8 cellular contexts compared by ENCODE assay signal in the genomic region with DNA sequence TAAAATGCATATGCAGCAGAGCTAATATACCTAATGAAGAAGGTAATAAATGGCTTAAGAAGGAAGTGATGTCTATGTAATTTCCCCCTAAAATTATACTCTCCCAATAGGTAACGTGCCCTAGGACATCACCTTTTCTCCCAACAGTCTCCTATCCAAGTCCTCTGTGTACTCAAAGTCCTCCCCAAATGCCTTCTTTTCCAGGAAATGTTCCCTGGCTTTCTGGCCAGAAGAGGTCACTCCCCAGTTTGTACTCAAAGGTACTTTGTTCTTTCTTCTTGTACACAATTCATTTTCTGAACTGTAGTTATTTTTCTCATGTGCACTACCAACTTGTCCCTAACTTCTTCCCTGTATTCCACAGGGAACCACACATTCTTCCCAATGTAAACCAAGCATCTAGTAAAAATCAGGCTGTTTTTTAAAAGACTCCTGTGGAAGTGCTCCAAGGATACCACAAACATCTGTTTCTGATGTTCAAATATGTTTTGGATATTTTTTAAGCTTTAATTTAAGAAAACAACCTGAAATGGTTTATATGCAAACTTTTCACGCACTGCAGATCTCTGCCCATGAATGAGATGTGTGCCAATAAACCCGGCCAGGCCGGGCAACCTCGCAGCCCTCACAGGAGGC.
DNase-seq lines count a peak whose midpoint lies in the region; ATAC-seq and TF ChIP-seq lines count a peak whose summit lies in the region.

No MANE protein-coding gene starts in this region.

- H3K36me3 Mint-ChIP-seq in nephron progenitor cell (ENCODE audit: low read depth): no peaks in the 10 kb centered on the region

- H3K27ac ChIP-seq in cardiac muscle cell (no peak overlapping the region), cingulate gyrus (ENCODE audit: low read depth, low read length) (peak overlapping the region; percentile 95), muscle layer of colon (ENCODE audit: low read depth, low read length) (peak overlapping the region; percentile 60)

- no peak overlapping the region for H3K9ac ChIP-seq in muscle layer of colon (ENCODE audit: low read length)

- intact Hi-C loops in Right ventricle myocardium inferior (cut with DNase I): no loop called here

- H3K4me3 Mint-ChIP-seq in nephron progenitor cell: no peak overlapping the region

- H3K4me1 ChIP-seq in cardiac muscle cell (ENCODE audit: low read depth): no peaks in the 10 kb centered on the region
- H3K4me1 ChIP-seq in muscle layer of colon (ENCODE audit: insufficient read depth, low read length): peaks cover 65% of the 10 kb centered on the region

- H3K27ac Mint-ChIP-seq in nephron progenitor cell: no peak overlapping the region

- ATAC-seq in Right ventricle myocardium inferior (no peak), HG02981 (IDR thresholded peaks at IDR 0.05; ENCODE audit: unreplicated experiment) (no peak), GM18505 (IDR thresholded peaks at IDR 0.05; ENCODE audit: unreplicated experiment) (no peak)

- H3K4me1 Mint-ChIP-seq in nephron progenitor cell: peaks cover 70% of the 10 kb centered on the region

- no peak for TF ChIP-seq POLR2A in GM18505 (IDR thresholded peaks at IDR 0.05; ENCODE audit: borderline replicate concordance, extremely low read depth, insufficient read depth, insufficient read length)

- DNase-seq in cardiac muscle cell (ENCODE audit: low read depth in 1 of 2, low spot score in 1 of 2) (no peak), Right ventricle myocardium inferior (ENCODE audit: missing footprints) (no peak), nephron progenitor cell (no peak), LoVo (ENCODE audit: low spot score) (no peak)

- H3K36me3 ChIP-seq in cardiac muscle cell: no peaks in the 10 kb centered on the region
- H3K36me3 ChIP-seq in muscle layer of colon (ENCODE audit: insufficient read depth, low read length): peaks cover 6% of the 10 kb centered on the region

- TF ChIP-seq CTCF in cardiac muscle cell (IDR thresholded peaks at IDR 0.05; ENCODE audit: low read depth, low read length): peak; percentile 17
- no peak for TF ChIP-seq CTCF in nephron progenitor cell (IDR thresholded peaks at IDR 0.05)

- H3K4me3 ChIP-seq in cardiac muscle cell (no peak overlapping the region), muscle layer of colon (ENCODE audit: low read depth in 1 of 2, low read length in 2 of 2) (peak overlapping the region in 1 of 2 donors; percentile 13)

- H3K9me3 ChIP-seq in cardiac muscle cell (ENCODE audit: low read depth): no peaks in the 10 kb centered on the region
- no peaks in the 10 kb centered on the region for H3K9me3 ChIP-seq in muscle layer of colon (ENCODE audit: low read length)

- no peaks in the 10 kb centered on the region for H3K27me3 ChIP-seq in cardiac muscle cell
- no peaks in the 10 kb centered on the region for H3K27me3 ChIP-seq in muscle layer of colon (ENCODE audit: control insufficient read depth in 1 of 2, insufficient read depth in 2 of 2, low read length in 2 of 2)

- no peaks in the 10 kb centered on the region for H3K9me3 Mint-ChIP-seq in nephron progenitor cell

- no peaks in the 10 kb centered on the region for H3K27me3 Mint-ChIP-seq in nephron progenitor cell (ENCODE audit: low read depth, poor library complexity)
